Comparison of ENCODE assay signal across 8 cellular contexts in genomic region chr16:53518550-53519416, GRCh38. TPM values are rescaled to one million over a fixed set of nuclear protein-coding genes. Genes with fewer than 3 reads are reported as not detected.
DNase-seq lines count a peak whose midpoint lies in the region; ATAC-seq and TF ChIP-seq lines count a peak whose summit lies in the region.

No MANE protein-coding gene starts in this region.

- no peak for TF ChIP-seq CTCF in Loucy (conservative IDR thresholded peaks at IDR 0.05; ENCODE audit: low read length)

- H3K4me3 ChIP-seq in Loucy (ENCODE audit: low read length, poor library complexity, severe bottlenecking), result peak overlapping the region; percentile 60

- no peaks in the 10 kb centered on the region for H3K79me2 ChIP-seq in Loucy (ENCODE audit: insufficient read depth, low read length)

- peaks cover 65% of the 10 kb centered on the region for H3K27me3 ChIP-seq in Loucy (ENCODE audit: insufficient read depth, low read length, poor library complexity, severe bottlenecking)

- H2AFZ ChIP-seq in Loucy (ENCODE audit: low read length), result no peak overlapping the region

- H3K9me3 ChIP-seq in Loucy (ENCODE audit: insufficient read depth, low read depth, low read length), result no peaks in the 10 kb centered on the region; the same call in 1 of the 2 replicates

- H3K4me1 ChIP-seq in Loucy (ENCODE audit: insufficient read depth, low read length, poor library complexity, severe bottlenecking), result peaks cover 18% of the 10 kb centered on the region

- no peaks in the 10 kb centered on the region for H3K36me3 ChIP-seq in Loucy (ENCODE audit: insufficient read depth, low read length)

- ATAC-seq in GM21529 (IDR thresholded peaks at IDR 0.05; ENCODE audit: unreplicated experiment), result peak; percentile 99
- ATAC-seq in Right ventricle myocardium inferior, result peak; percentile 46

- H3K4me2 ChIP-seq in Loucy (ENCODE audit: low read depth, low read length, poor library complexity, severe bottlenecking), result peak overlapping the region; percentile 85

- no peak overlapping the region for H3K9ac ChIP-seq in Loucy (ENCODE audit: low read depth, low read length, poor library complexity, severe bottlenecking)

- H4K20me1 ChIP-seq in Loucy (ENCODE audit: insufficient read depth, low read length, poor library complexity, severe bottlenecking), result no peaks in the 10 kb centered on the region

- H3F3A ChIP-seq in Loucy (ENCODE audit: low read depth), result no peaks in the 10 kb centered on the region; the same call in 1 of the 2 replicates

- no peaks in the 10 kb centered on the region for H3K9me2 ChIP-seq in Loucy (replicated peaks; ENCODE audit: low read depth, low read length)

- intact Hi-C loops in Right ventricle myocardium inferior (cut with DNase I), result no loop called here

- DNase-seq in EH (ENCODE audit: low read depth) (peak; percentile 42), Right ventricle myocardium inferior (ENCODE audit: missing footprints) (no peak), NCI-H1092 treated with DMSO at 0.1 percent for 48 hours (lab: John Stamatoyannopoulos, UW) (no peak), NCI-H128 (lab: John Stamatoyannopoulos, UW; ENCODE audit: unreplicated experiment) (no peak)
- peak; percentile 80 for DNase-seq in activated CD8-positive, alpha-beta memory T cell treated with anti-CD3 and anti-CD28 coated beads, Interleukin-2, amount 50 U/mL, for 48 hours
- DNase-seq in stimulated activated CD4-positive, alpha-beta T cell treated with anti-CD3 and anti-CD28 coated beads, TNF-alpha, amount 100 ng/mL, for 4 hours (ENCODE audit: low read depth in 3 of 3), result peak in 2 of 3 experiments; percentile 44 to 47

RNA-seq across cellular contexts. Expression of gene AKTIP, which starts 15.8 kb away (rescaled TPM):
- 89.7 TPM for total RNA-seq in Right ventricle myocardium inferior

Comparison
In these comparisons a context has a peak if more than half of its experiments do, and no peak if none do; other contexts are left out.
1. DNase-seq: peak in EH (single experiment), activated CD8-positive, alpha-beta memory T cell treated with anti-CD3 and anti-CD28 coated beads, Interleukin-2, amount 50 U/mL, for 48 hours (single experiment) and stimulated activated CD4-positive, alpha-beta T cell treated with anti-CD3 and anti-CD28 coated beads, TNF-alpha, amount 100 ng/mL, for 4 hours (2 of 3); none in Right ventricle myocardium inferior (single experiment), NCI-H1092 treated with DMSO at 0.1 percent for 48 hours (single experiment) and NCI-H128 (single experiment).